In genomic region chr2:152132321-152132720, GRCh38 we compare ENCODE assay signal across 17 cellular contexts.
"Had no signal": no experiment of that assay in that cellular context is flagged by ENCODE, and none has a peak within 500 bp of the region (broad histone marks: within the 10 kb centered on the region; RNA-seq: fewer than 3 reads in every experiment).

No MANE protein-coding gene starts in this region.

- H3K27ac ChIP-seq: ascending aorta, epithelial cell of prostate, stomach, uterus had no signal

- H3K4me3 ChIP-seq: ascending aorta, stomach, uterus had no signal

- FAIRE-seq: keratinocyte had no signal

- H3K27me3 ChIP-seq: ascending aorta, stomach, uterus had no signal

- H3K36me3 ChIP-seq: uterus had no signal

- H3K4me1 ChIP-seq: ascending aorta had no signal

- H3K9me3 ChIP-seq: ascending aorta, stomach, uterus had no signal

- DNase-seq: activated CD4-positive, alpha-beta T cell treated with anti-CD3 and anti-CD28 coated beads for 1 hour; activated CD4-positive, alpha-beta T cell treated with anti-CD3 and anti-CD28 coated beads, Interleukin-2, amount 50 U/mL, for 48 hours; activated CD8-positive, alpha-beta memory T cell treated with anti-CD3 and anti-CD28 coated beads, Interleukin-2, amount 10 ng/mL, durations not matched to agents 7 days and 5 days; activated effector memory CD4-positive, alpha-beta T cell treated with anti-CD3 and anti-CD28 coated beads, Interleukin-2, amount 50 U/mL, for 16 hours; activated naive CD8-positive, alpha-beta T cell treated with anti-CD3 and anti-CD28 coated beads for 36 hours; activated T-cell treated with anti-CD3 and anti-CD28 coated beads, Interleukin-2, amount 50 U/mL, for 4 hours; effector memory CD4-positive, alpha-beta T cell; foreskin fibroblast; left ventricle myocardium superior; mesendoderm; retina; stomach; T-helper 17 cell; uterus had no signal
